1 cellular context compared by ENCODE assay signal in the genomic region with DNA sequence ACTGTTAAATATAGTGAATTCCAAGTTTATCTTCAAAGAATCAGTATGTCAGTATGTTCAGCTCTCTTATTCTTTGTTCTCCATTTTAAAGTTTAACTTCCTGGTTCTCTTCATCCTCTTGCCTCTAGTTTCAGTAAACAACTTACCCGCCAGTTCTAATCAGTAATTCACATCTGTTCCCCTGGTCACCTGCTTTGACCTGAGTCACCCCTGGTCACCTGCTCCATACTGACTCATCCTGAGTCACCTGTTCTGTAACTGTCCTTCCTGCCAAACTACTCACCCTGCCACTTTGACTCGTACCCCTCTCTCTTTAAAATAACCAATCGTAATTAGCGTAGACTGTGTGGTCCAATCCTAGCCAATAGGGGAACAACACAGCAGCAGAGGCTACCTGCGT.
TF ChIP-seq lines count a peak whose summit lies in the region.

No MANE protein-coding gene starts in this region.

TF ChIP-seq in HepG2, 621 proteins besides CTCF, POLR2A, EP300 and RAD21 (continued from another document):
- TF ChIP-seq ZNF672 (CRISPR knock-in tag; IDR thresholded peaks at IDR 0.05) (no peak), RARA (CRISPR knock-in tag; IDR thresholded peaks at IDR 0.05) (peak; percentile 67), ZSCAN30 (CRISPR knock-in tag; IDR thresholded peaks at IDR 0.05) (no peak), ZNF746 (CRISPR knock-in tag; IDR thresholded peaks at IDR 0.05) (no peak), ZNF510 (CRISPR knock-in tag; IDR thresholded peaks at IDR 0.05; ENCODE audit: low read depth) (no peak), ZMYM3 (CRISPR knock-in tag; IDR thresholded peaks at IDR 0.05) (no peak), ZSCAN25 (CRISPR knock-in tag; IDR thresholded peaks at IDR 0.05) (no peak), JUNB (CRISPR knock-in tag; IDR thresholded peaks at IDR 0.05; ENCODE audit: borderline replicate concordance) (no peak), RFX1 (IDR thresholded peaks at IDR 0.05) (no peak), TCF7L2 (IDR thresholded peaks at IDR 0.05; ENCODE audit: low read depth, low read length) (no peak), ZNF792 (CRISPR knock-in tag; IDR thresholded peaks at IDR 0.05) (no peak), ZNF367 (CRISPR knock-in tag; IDR thresholded peaks at IDR 0.05; ENCODE audit: borderline replicate concordance) (no peak), SIN3A (IDR thresholded peaks at IDR 0.05; ENCODE audit: borderline replicate concordance, low read depth, low read length) (no peak), GTF2F1 (IDR thresholded peaks at IDR 0.05; ENCODE audit: low read length) (no peak), NONO (IDR thresholded peaks at IDR 0.05) (no peak), NONO (CRISPR knock-in tag; conservative IDR thresholded peaks at IDR 0.05) (no peak), PRPF4 (IDR thresholded peaks at IDR 0.05; ENCODE audit: low read depth, low read length, poor library complexity, severe bottlenecking) (no peak), ELF3 (CRISPR knock-in tag; IDR thresholded peaks at IDR 0.05) (peak; percentile 83), PHF5A (CRISPR knock-in tag; IDR thresholded peaks at IDR 0.05; ENCODE audit: low read depth, unreplicated experiment) (no peak)
- TF ChIP-seq, protein P1, sequence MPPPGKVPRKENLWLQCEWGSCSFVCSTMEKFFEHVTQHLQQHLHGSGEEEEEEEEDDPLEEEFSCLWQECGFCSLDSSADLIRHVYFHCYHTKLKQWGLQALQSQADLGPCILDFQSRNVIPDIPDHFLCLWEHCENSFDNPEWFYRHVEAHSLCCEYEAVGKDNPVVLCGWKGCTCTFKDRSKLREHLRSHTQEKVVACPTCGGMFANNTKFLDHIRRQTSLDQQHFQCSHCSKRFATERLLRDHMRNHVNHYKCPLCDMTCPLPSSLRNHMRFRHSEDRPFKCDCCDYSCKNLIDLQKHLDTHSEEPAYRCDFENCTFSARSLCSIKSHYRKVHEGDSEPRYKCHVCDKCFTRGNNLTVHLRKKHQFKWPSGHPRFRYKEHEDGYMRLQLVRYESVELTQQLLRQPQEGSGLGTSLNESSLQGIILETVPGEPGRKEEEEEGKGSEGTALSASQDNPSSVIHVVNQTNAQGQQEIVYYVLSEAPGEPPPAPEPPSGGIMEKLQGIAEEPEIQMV (CRISPR knock-in tag; IDR thresholded peaks at IDR 0.05; ENCODE audit: low read depth): no peak
- TF ChIP-seq, protein P2, sequence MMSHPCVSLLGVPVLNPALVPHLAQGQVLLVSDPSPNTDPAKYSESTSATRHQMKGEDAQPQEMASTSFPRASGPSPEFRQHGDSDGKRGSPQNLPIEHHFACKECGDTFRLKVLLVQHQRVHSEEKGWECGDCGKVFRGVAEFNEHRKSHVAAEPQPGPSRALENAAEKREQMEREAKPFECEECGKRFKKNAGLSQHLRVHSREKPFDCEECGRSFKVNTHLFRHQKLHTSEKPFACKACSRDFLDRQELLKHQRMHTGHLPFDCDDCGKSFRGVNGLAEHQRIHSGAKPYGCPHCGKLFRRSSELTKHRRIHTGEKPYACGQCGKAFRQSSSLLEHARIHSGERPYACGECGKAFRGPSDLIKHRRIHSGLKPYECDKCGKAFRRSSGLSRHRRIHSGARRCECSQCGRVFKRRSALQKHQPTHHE (CRISPR knock-in tag; IDR thresholded peaks at IDR 0.05; ENCODE audit: borderline replicate concordance): no peak
- TF ChIP-seq, protein P3, sequence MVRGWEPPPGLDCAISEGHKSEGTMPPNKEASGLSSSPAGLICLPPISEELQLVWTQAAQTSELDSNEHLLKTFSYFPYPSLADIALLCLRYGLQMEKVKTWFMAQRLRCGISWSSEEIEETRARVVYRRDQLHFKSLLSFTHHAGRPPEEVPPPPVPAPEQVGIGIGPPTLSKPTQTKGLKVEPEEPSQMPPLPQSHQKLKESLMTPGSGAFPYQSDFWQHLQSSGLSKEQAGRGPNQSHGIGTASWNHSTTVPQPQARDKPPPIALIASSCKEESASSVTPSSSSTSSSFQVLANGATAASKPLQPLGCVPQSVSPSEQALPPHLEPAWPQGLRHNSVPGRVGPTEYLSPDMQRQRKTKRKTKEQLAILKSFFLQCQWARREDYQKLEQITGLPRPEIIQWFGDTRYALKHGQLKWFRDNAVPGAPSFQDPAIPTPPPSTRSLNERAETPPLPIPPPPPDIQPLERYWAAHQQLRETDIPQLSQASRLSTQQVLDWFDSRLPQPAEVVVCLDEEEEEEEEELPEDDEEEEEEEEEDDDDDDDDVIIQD (CRISPR knock-in tag; IDR thresholded peaks at IDR 0.05; ENCODE audit: low read depth): peak; percentile 66; the same call in 1 of the 2 replicates
- TF ChIP-seq, protein P4, sequence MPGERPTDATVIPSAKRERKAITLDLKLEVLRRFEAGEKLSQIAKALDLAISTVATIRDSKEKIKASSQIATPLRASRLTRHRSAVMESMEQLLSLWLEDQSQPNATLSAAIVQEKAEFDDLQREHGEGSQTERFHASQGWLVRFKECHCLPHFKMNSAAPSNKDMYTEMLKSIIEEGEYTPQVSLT (CRISPR knock-in tag; IDR thresholded peaks at IDR 0.05; ENCODE audit: borderline replicate concordance, low read depth): no peak
